7 cellular contexts compared by ENCODE assay signal in the genomic region with DNA sequence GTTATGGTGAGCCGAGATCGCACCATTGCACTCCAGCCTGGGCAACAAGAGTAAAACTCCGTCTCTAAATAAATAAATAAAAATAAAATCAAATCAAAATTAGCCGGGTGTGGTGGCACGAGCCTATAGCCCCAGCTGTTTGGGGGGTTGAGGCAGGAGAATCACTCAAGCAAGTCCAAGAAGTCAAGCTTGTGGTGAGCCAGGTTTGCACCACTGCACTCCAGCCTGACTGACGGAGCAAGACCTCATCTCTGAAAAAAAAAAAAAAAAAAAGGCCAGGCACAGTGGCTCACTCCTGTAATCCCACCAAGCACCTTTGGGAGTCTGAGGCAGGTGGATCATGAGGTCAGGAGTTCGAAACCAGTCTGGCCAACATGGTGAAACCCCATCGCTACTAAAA. TPM values are rescaled to one million over a fixed set of nuclear protein-coding genes. Genes with fewer than 3 reads are reported as not detected.
DNase-seq lines count a peak whose midpoint lies in the region; ATAC-seq, FAIRE-seq and TF ChIP-seq lines count a peak whose summit lies in the region.
"Not testable (repeated sequence)": the region's sequence is repeated elsewhere in the genome, so short reads cannot be mapped to it uniquely, and the experiment has no call there.
"Had no signal": no experiment of that assay in that cellular context is flagged by ENCODE, and none has a peak within 500 bp of the region (broad histone marks: within the 10 kb centered on the region; RNA-seq: fewer than 3 reads in every experiment).

No MANE protein-coding gene starts in this region.

- not testable (repeated sequence) for H3K9ac ChIP-seq in GM12878 (ENCODE audit: control insufficient read depth, insufficient read depth, low read length)

- DNase-seq in GM12878 (ENCODE audit: low read depth, low spot score): not testable (repeated sequence)

- not testable (repeated sequence) for H4K20me1 ChIP-seq in GM12878 (ENCODE audit: control insufficient read depth, insufficient read depth)

- TF ChIP-seq EP300 in GM12878 (IDR thresholded peaks at IDR 0.05; ENCODE audit: borderline replicate concordance in 1 of 2, control insufficient read depth in 1 of 2, low read depth in 2 of 2, low read length in 2 of 2): not testable (repeated sequence)

- not testable (repeated sequence) for H3K9me3 ChIP-seq in GM12878 (replicated peaks; ENCODE audit: control insufficient read depth, insufficient read depth, low read length)

- TF ChIP-seq CTCF in GM12878 (IDR thresholded peaks at IDR 0.05 in 2 of 3, conservative IDR thresholded peaks at IDR 0.05 in 1 of 3; ENCODE audit: control insufficient read depth in 2 of 3, extremely low read depth in 1 of 3, insufficient read depth in 1 of 3, low read depth in 3 of 3, low read length in 3 of 3): not testable (repeated sequence)

- not testable (repeated sequence) for H2AFZ ChIP-seq in GM12878 (ENCODE audit: control insufficient read depth, low read depth, low read length)

- ATAC-seq in GM18498 (IDR thresholded peaks at IDR 0.05; ENCODE audit: unreplicated experiment) (peak; percentile 75), GM18868 (IDR thresholded peaks at IDR 0.05; ENCODE audit: unreplicated experiment) (peak; percentile 78), GM21367 (IDR thresholded peaks at IDR 0.05; ENCODE audit: unreplicated experiment) (peak; percentile 57), HG03159 (IDR thresholded peaks at IDR 0.05; ENCODE audit: unreplicated experiment) (peak; percentile 84), HG03571 (IDR thresholded peaks at IDR 0.05; ENCODE audit: unreplicated experiment) (peak; percentile 69), GM12878 (peak; percentile 53; the same call in 2 of the 3 replicates)

- TF ChIP-seq POLR2A in GM12878 (IDR thresholded peaks at IDR 0.05; ENCODE audit: low read depth, low read length): not testable (repeated sequence)

- CTCF ChIA-PET in GM12878 (lab: Yijun Ruan, JAX): interaction anchor here (0.8 to 2.6 kb wide), 2 partner anchors 11 to 14 kb away, joined by 3 to 5 read pairs; no protein-coding TSS in a partner anchor

- BruUV-seq in GM12878 (replicated peaks; lab: Mats Ljungman, UMichigan): not testable (repeated sequence)

- RAD21 ChIA-PET in GM12878 (lab: Charles Lee; ENCODE audit: unreplicated experiment): not testable (repeated sequence)

- intact Hi-C loops in GM12878 (cut with micrococcal nuclease; ENCODE audit: unreplicated experiment): not testable (repeated sequence)

- not testable (repeated sequence) for TF ChIP-seq RAD21 in GM12878 (IDR thresholded peaks at IDR 0.05; ENCODE audit: insufficient read depth, low read depth, low read length)

- 0% methylated on average over 8 of the region's 8 CpGs for WGBS in GM12878 (ENCODE audit: insufficient coverage, insufficient replicate concordance, low lambda C conversion rate, missing lambda C conversion rate)

- H3K27ac ChIP-seq in GM12878 (ENCODE audit: control insufficient read depth, insufficient read depth): not testable (repeated sequence)

- H3K4me2 ChIP-seq in GM12878 (ENCODE audit: control insufficient read depth, insufficient read depth): not testable (repeated sequence)

- POLR2A ChIA-PET in GM12878 (lab: Charles Lee): not testable (repeated sequence)

- not testable (repeated sequence) for H3K36me3 ChIP-seq in GM12878 (ENCODE audit: control insufficient read depth in 2 of 2, insufficient read depth in 2 of 2, low read length in 1 of 2)

- not testable (repeated sequence) for H3K79me2 ChIP-seq in GM12878 (ENCODE audit: control insufficient read depth, insufficient read depth, low read length)

- H3K4me1 ChIP-seq in GM12878 (ENCODE audit: control insufficient read depth, insufficient read depth, low read length): not testable (repeated sequence)

- H3K27me3 ChIP-seq in GM12878 (replicated peaks in 1 of 2; ENCODE audit: control insufficient read depth in 2 of 2, insufficient read depth in 2 of 2, low read length in 1 of 2): not testable (repeated sequence)

- in situ Hi-C loops in GM12878 (cut with MboI): not testable (repeated sequence)

- not testable (repeated sequence) for FAIRE-seq in GM12878 (lab: Jason Lieb, UNC)

- H3K4me3 ChIP-seq in GM12878: not testable (repeated sequence)

- SMC1A ChIA-PET in GM12878 (lab: Charles Lee; ENCODE audit: uncharacterized antibody, unreplicated experiment): interaction anchor here (1.4 kb wide), 1 partner anchor 13 kb away, joined by 4 read pairs; no protein-coding TSS in a partner anchor

TF ChIP-seq in GM12878, 131 proteins besides CTCF, POLR2A, EP300 and RAD21:
- TF ChIP-seq RUNX3 (IDR thresholded peaks at IDR 0.05; ENCODE audit: low read length): peak; percentile 35; the same call in 1 of the 2 replicates

RNA-seq across cellular contexts. Expression of gene PCSK5, which starts 12.7 kb away (rescaled TPM):
- total RNA-seq in GM12878 (2013; cell fraction: nucleolus; rRNA removed): not detected in 2 replicates
- total RNA-seq in GM12878 (2014; rRNA removed) (0.06 TPM in 1 of 2 replicates, not detected in the other), GM12878 (2014; rRNA removed; fragmentation: Illumina TruSeq; extraction: Trizol) (0.04 TPM in 1 of 2 replicates, not detected in the other), GM12878 (2021) (0.11 and 0.13 TPM in 2 replicates)
- polyA plus RNA-seq in GM12878 (2011; ENCODE audit: low read depth): not detected
- polyA plus RNA-seq in GM12878 (2011; rRNA removed) (0.04 TPM in 1 of 2 replicates, not detected in the other), GM12878 (2014; fragmentation: Illumina TruSeq; extraction: Trizol) (0.01 TPM in 1 of 2 replicates, not detected in the other), GM12878 (2014; fragmentation: Nextera tagmentation; extraction: Ambion mirVana) (under 1 TPM in 1 of 2 experiments, not detected in 1; 0.04 TPM), GM12878 (2014; rRNA removed) (0.04 TPM in 1 of 2 replicates, not detected in the other), GM12878 (2016; fragmentation: Nextera tagmentation; extraction: Ambion mirVana) (under 1 TPM in 1 of 2 experiments, not detected in 1; 0.12 TPM)
- 0.02 TPM in 1 of 2 replicates, not detected in the other for polyA plus RNA-seq in GM12878 (2011; cell fraction: cytosol; rRNA removed)
- polyA plus RNA-seq in GM12878 (2011; cell fraction: nucleus; rRNA removed): not detected in 2 replicates
- not detected in 2 replicates for polyA plus RNA-seq in GM12878 (2012)
- polyA minus RNA-seq in GM12878 (2011; rRNA and poly(A)+ RNA removed): not detected in 2 replicates
- polyA minus RNA-seq in GM12878 (2011; cell fraction: cytosol; rRNA and poly(A)+ RNA removed): not detected in 2 replicates
- polyA minus RNA-seq in GM12878 (2011; cell fraction: nucleus; rRNA and poly(A)+ RNA removed): not detected in 2 replicates
- total RNA-seq: MCF 10A had no signal
